In the genomic region with DNA sequence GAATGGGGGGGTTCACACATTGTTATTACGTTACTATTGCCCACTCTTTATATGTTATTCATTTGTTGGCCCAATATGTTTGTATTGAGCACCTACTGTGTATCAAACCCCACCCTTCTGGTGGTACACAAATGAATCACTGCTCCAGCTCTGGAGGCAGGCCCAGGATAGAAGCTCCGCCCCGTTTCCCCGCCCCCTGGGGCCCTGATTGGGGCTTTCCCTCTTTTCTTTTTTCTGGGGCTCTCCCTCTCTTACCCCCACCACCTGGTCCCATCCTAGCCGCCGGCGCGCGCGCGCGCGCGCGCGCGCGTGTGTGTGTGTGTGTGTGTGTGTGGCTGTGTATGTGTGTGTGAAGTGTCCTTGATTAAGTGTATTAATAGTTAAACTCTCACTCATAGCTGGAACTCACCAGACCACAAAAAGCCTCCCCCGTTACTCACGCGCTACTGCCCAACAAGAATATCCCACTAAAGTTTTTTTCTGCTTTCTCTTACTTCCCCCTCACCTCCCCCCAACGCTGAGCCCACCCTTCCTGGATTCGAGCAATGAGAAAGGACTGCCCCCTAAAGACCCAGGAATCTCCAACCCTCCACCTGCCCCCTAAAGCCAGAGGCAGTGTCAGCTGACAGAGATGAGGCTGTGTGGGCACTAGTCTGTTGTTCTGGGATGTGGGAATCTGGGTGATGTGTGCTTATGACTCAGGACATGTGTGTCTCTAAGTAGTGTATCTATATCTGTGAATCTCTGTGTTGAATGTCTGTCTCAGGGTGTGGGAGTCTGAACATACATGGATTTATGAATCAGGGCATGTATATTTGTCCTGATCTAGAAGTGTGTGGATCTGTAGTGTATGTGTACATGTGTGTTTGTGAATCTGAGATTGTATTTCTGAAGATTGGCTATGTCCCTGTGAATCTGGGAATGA, we compare ENCODE assay signal across 1 cellular context.
TF ChIP-seq lines count a peak whose summit lies in the region.

No MANE protein-coding gene starts in this region.

TF ChIP-seq in liver, 16 proteins besides CTCF, POLR2A, EP300 and RAD21 (continued from another document):
- TF ChIP-seq REST (IDR thresholded peaks at IDR 0.05), result no peak
- no peak for TF ChIP-seq SP1 (IDR thresholded peaks at IDR 0.05)
